In genomic region chr10:107206856-107207255, GRCh38 we compare ENCODE assay signal across 19 cellular contexts. TPM values are rescaled to one million over a fixed set of nuclear protein-coding genes. Genes with fewer than 3 reads are reported as not detected.
DNase-seq lines count a peak whose midpoint lies in the region; ATAC-seq and TF ChIP-seq lines count a peak whose summit lies in the region.
"Had no signal": no experiment of that assay in that cellular context is flagged by ENCODE, and none has a peak within 500 bp of the region (broad histone marks: within the 10 kb centered on the region; RNA-seq: fewer than 3 reads in every experiment).

No MANE protein-coding gene starts in this region.

- DNase-seq in Ammon's horn (ENCODE audit: low spot score) (peak; percentile 20), WERI-Rb-1 (peak; percentile 10), globus pallidus (ENCODE audit: low spot score) (peak; percentile 29), putamen (ENCODE audit: low spot score) (peak; percentile 16), NCI-H1694 treated with DMSO at 0.1 percent for 48 hours (lab: John Stamatoyannopoulos, UW) (no peak), A172 (ENCODE audit: low spot score) (no peak), mesenteric fat pad (ENCODE audit: low spot score) (no peak)
- DNase-seq: 8988T; BE2C; C1 segment of cervical spinal cord; CD4-positive, alpha-beta T cell; DMS153; DMS79; GDM1; GM23248; HCEC 1CT had no signal

- no peak for TF ChIP-seq CTCF in WERI-Rb-1 (IDR thresholded peaks at IDR 0.05; ENCODE audit: low read depth, low read length)

- no peak overlapping the region for H3K27ac ChIP-seq in WERI-Rb-1
- H3K27ac ChIP-seq: GM23248, HL-60 had no signal

- no peaks in the 10 kb centered on the region for H3K36me3 ChIP-seq in WERI-Rb-1
- H3K36me3 ChIP-seq: BE2C had no signal

- no peaks in the 10 kb centered on the region for H3K9me3 ChIP-seq in WERI-Rb-1 (ENCODE audit: severe bottlenecking)
- H3K9me3 ChIP-seq: BE2C had no signal

- ATAC-seq in HG03196 (IDR thresholded peaks at IDR 0.05; ENCODE audit: unreplicated experiment), result no peak

- no peaks in the 10 kb centered on the region for H3K27me3 ChIP-seq in WERI-Rb-1 (ENCODE audit: insufficient read depth, low read depth, severe bottlenecking)
- H3K27me3 ChIP-seq: BE2C had no signal

- no peak overlapping the region for H3K4me3 ChIP-seq in WERI-Rb-1 (ENCODE audit: low read depth, low read length)
- H3K4me3 ChIP-seq: GM23248 had no signal

RNA-seq across cellular contexts. Expression of gene SORCS1, which starts 42.4 kb away (rescaled TPM):
- total RNA-seq in A172 (2014; rRNA removed; shearing (Covaris generic)), result 0.64 and 1.2 TPM in 2 replicates
- 0.16 TPM for total RNA-seq in mesenteric fat pad
- total RNA-seq: CD4-positive, alpha-beta T cell; Daoy; GM23248 had no signal

Comparison
In these comparisons a context has a peak if more than half of its experiments do, and no peak if none do; other contexts are left out.
1. DNase-seq: peak in Ammon's horn (single experiment), WERI-Rb-1 (single experiment), globus pallidus (single experiment) and putamen (single experiment); none in NCI-H1694 treated with DMSO at 0.1 percent for 48 hours (single experiment), A172 (single experiment) and mesenteric fat pad (single experiment).